In genomic region chr13:30332516-30333165, GRCh38 we compare ENCODE assay signal across 1 cellular context.
TF ChIP-seq lines count a peak whose summit lies in the region.

No MANE protein-coding gene starts in this region.

TF ChIP-seq in HepG2, 621 proteins besides CTCF, POLR2A, EP300 and RAD21 (continued from another document):
- TF ChIP-seq, protein P1, sequence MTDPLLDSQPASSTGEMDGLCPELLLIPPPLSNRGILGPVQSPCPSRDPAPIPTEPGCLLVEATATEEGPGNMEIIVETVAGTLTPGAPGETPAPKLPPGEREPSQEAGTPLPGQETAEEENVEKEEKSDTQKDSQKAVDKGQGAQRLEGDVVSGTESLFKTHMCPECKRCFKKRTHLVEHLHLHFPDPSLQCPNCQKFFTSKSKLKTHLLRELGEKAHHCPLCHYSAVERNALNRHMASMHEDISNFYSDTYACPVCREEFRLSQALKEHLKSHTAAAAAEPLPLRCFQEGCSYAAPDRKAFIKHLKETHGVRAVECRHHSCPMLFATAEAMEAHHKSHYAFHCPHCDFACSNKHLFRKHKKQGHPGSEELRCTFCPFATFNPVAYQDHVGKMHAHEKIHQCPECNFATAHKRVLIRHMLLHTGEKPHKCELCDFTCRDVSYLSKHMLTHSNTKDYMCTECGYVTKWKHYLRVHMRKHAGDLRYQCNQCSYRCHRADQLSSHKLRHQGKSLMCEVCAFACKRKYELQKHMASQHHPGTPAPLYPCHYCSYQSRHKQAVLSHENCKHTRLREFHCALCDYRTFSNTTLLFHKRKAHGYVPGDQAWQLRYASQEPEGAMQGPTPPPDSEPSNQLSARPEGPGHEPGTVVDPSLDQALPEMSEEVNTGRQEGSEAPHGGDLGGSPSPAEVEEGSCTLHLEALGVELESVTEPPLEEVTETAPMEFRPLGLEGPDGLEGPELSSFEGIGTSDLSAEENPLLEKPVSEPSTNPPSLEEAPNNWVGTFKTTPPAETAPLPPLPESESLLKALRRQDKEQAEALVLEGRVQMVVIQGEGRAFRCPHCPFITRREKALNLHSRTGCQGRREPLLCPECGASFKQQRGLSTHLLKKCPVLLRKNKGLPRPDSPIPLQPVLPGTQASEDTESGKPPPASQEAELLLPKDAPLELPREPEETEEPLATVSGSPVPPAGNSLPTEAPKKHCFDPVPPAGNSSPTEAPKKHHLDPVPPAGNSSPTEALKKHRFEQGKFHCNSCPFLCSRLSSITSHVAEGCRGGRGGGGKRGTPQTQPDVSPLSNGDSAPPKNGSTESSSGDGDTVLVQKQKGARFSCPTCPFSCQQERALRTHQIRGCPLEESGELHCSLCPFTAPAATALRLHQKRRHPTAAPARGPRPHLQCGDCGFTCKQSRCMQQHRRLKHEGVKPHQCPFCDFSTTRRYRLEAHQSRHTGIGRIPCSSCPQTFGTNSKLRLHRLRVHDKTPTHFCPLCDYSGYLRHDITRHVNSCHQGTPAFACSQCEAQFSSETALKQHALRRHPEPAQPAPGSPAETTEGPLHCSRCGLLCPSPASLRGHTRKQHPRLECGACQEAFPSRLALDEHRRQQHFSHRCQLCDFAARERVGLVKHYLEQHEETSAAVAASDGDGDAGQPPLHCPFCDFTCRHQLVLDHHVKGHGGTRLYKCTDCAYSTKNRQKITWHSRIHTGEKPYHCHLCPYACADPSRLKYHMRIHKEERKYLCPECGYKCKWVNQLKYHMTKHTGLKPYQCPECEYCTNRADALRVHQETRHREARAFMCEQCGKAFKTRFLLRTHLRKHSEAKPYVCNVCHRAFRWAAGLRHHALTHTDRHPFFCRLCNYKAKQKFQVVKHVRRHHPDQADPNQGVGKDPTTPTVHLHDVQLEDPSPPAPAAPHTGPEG (CRISPR knock-in tag; IDR thresholded peaks at IDR 0.05): no peak
- TF ChIP-seq, protein P2, sequence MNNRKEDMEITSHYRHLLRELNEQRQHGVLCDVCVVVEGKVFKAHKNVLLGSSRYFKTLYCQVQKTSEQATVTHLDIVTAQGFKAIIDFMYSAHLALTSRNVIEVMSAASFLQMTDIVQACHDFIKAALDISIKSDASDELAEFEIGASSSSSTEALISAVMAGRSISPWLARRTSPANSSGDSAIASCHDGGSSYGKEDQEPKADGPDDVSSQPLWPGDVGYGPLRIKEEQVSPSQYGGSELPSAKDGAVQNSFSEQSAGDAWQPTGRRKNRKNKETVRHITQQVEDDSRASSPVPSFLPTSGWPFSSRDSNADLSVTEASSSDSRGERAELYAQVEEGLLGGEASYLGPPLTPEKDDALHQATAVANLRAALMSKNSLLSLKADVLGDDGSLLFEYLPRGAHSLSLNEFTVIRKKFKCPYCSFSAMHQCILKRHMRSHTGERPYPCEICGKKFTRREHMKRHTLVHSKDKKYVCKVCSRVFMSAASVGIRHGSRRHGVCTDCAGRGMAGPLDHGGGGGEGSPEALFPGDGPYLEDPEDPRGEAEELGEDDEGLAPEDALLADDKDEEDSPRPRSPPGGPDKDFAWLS (CRISPR knock-in tag; IDR thresholded peaks at IDR 0.05; ENCODE audit: borderline replicate concordance): no peak
- TF ChIP-seq ZMYM3 (CRISPR knock-in tag; IDR thresholded peaks at IDR 0.05) (no peak), ZNF543 (CRISPR knock-in tag; IDR thresholded peaks at IDR 0.05) (no peak), ZNF879 (CRISPR knock-in tag; IDR thresholded peaks at IDR 0.05) (no peak), EZH2 (conservative IDR thresholded peaks at IDR 0.05; ENCODE audit: low read depth, low read length) (no peak), KLF6 (CRISPR knock-in tag; IDR thresholded peaks at IDR 0.05) (no peak)
